21 cellular contexts compared by ENCODE assay signal in the genomic region with DNA sequence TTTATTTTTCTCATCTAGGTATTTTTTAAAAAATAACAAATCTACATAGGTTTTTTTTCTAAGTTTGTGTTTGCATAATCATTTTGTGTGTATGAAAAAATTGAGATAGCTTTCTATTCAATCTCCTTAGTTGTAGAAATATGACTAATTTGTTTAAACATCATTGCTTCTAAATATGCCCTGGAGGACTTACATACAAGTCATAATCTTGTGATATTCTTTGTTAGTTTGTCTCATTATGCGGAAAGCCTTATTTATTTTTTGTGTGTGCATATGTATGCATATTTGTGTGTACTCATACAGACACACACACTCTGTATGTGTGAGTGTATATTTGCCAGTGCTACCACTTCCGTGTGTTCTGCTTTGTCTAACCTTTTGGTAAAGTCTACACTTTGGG.
DNase-seq lines count a peak whose midpoint lies in the region; ATAC-seq and TF ChIP-seq lines count a peak whose summit lies in the region.
"Had no signal": no experiment of that assay in that cellular context is flagged by ENCODE, and none has a peak within 500 bp of the region (broad histone marks: within the 10 kb centered on the region; RNA-seq: fewer than 3 reads in every experiment).

No MANE protein-coding gene starts in this region.

- H3K4me3 ChIP-seq in GM23338: no peak overlapping the region
- H3K4me3 ChIP-seq: MG63 had no signal

- H3K4me3 Mint-ChIP-seq in GM23338 (no peak overlapping the region), T-helper 17 cell (no peak overlapping the region), immature natural killer cell (peak overlapping the region in 3 of 5 donors; percentile 5 to 30 (median 26)), progenitor cell of endocrine pancreas (ENCODE audit: low read depth) (no peak overlapping the region)
- H3K4me3 Mint-ChIP-seq: B cell; CD4-positive, alpha-beta T cell had no signal

- H3K36me3 Mint-ChIP-seq in GM23338 (ENCODE audit: low read depth) (peaks cover 4% of the 10 kb centered on the region; the same call in 2 of the 3 replicates), T-helper 17 cell (ENCODE audit: low read depth) (peaks cover 2% of the 10 kb centered on the region), immature natural killer cell (peaks cover 0 to 3% (median 0%) of the 10 kb centered on the region in 3 donors), progenitor cell of endocrine pancreas (ENCODE audit: insufficient read depth) (peaks cover 6% of the 10 kb centered on the region)

- H3K27me3 ChIP-seq in GM23338 (ENCODE audit: insufficient read depth): no peaks in the 10 kb centered on the region
- H3K27me3 ChIP-seq: MG63 had no signal

- DNase-seq in GM23338 (ENCODE audit: low spot score): no peak
- no peak for DNase-seq in T-helper 17 cell
- DNase-seq in immature natural killer cell: no peak
- no peak for DNase-seq in progenitor cell of endocrine pancreas (ENCODE audit: low spot score, unreplicated experiment)
- DNase-seq in NAMALWA (ENCODE audit: low spot score): no peak
- DNase-seq: CD4-positive, alpha-beta T cell; DMS79 treated with DMSO at 0.1 percent for 48 hours; GOT3; MG63; NCI-H1105 treated with DMSO at 0.1 percent for 48 hours; NCI-H1930; NCI-H2171 treated with DMSO at 0.1 percent for 48 hours; NCI-H510A treated with DMSO at 0.1 percent for 48 hours; OCI-M1; Right ventricle myocardium superior had no signal

- TF ChIP-seq CTCF in GM23338 (conservative IDR thresholded peaks at IDR 0.05; ENCODE audit: low read depth in 2 of 2) (no peak), progenitor cell of endocrine pancreas (IDR thresholded peaks at IDR 0.05; ENCODE audit: unreplicated experiment) (no peak)

- H3K27ac Mint-ChIP-seq in GM23338 (peak overlapping the region; percentile 57; the same call in 1 of the 2 replicates), T-helper 17 cell (peak overlapping the region; percentile 34), immature natural killer cell (peak overlapping the region; percentile 2 to 82 (median 70)), progenitor cell of endocrine pancreas (peak overlapping the region; percentile 29)
- H3K27ac Mint-ChIP-seq: B cell; CD4-positive, alpha-beta T cell had no signal

- H2AFZ ChIP-seq in GM23338: no peak overlapping the region

- H3K4me1 Mint-ChIP-seq in GM23338 (peaks cover 77% of the 10 kb centered on the region), T-helper 17 cell (peaks cover 35% of the 10 kb centered on the region), immature natural killer cell (peaks cover 93 to 97% of the 10 kb centered on the region in 2 donors), progenitor cell of endocrine pancreas (ENCODE audit: low read depth) (peaks cover 62% of the 10 kb centered on the region)

- H3K4me1 ChIP-seq in GM23338 (ENCODE audit: insufficient read depth): peaks cover 72% of the 10 kb centered on the region

- no peaks in the 10 kb centered on the region for H3K9me3 ChIP-seq in T-helper 17 cell (ENCODE audit: control insufficient read depth, low read length, poor library complexity, severe bottlenecking)
- H3K9me3 ChIP-seq: MG63 had no signal

- H3K27ac ChIP-seq in GM23338 (ENCODE audit: low read depth): no peak overlapping the region
- H3K27ac ChIP-seq: KMS-11 had no signal

- H3K27me3 Mint-ChIP-seq in GM23338 (ENCODE audit: insufficient read depth, low read depth, poor library complexity) (peaks cover 7% of the 10 kb centered on the region), T-helper 17 cell (no peaks in the 10 kb centered on the region), immature natural killer cell (ENCODE audit: low read depth in 3 of 3) (peaks cover 0 to 10% (median 2%) of the 10 kb centered on the region in 3 donors), progenitor cell of endocrine pancreas (no peaks in the 10 kb centered on the region)
- H3K27me3 Mint-ChIP-seq: CD4-positive, alpha-beta T cell had no signal

- peaks cover 93% of the 10 kb centered on the region for H3K79me2 ChIP-seq in GM23338 (replicated peaks; ENCODE audit: insufficient read depth)

- H3K9me2 ChIP-seq in GM23338 (ENCODE audit: insufficient read depth): no peaks in the 10 kb centered on the region

- H3K9me3 Mint-ChIP-seq in GM23338 (no peaks in the 10 kb centered on the region), immature natural killer cell (no peaks in the 10 kb centered on the region), progenitor cell of endocrine pancreas (ENCODE audit: low read depth) (peaks cover 3% of the 10 kb centered on the region)
- H3K9me3 Mint-ChIP-seq: CD4-positive, alpha-beta T cell had no signal

- no peak overlapping the region for H3K4me2 ChIP-seq in GM23338
- H3K4me2 ChIP-seq: KMS-11 had no signal

- no peaks in the 10 kb centered on the region for H4K20me1 ChIP-seq in GM23338 (replicated peaks; ENCODE audit: insufficient read depth)

- H3F3A ChIP-seq in GM23338 (replicated peaks; ENCODE audit: low read depth): peaks cover 6% of the 10 kb centered on the region; the same call in 1 of the 2 replicates

- H3K36me3 ChIP-seq in GM23338 (ENCODE audit: insufficient read depth): no peaks in the 10 kb centered on the region

- no peak for ATAC-seq in GM23338
- ATAC-seq in T-helper 17 cell: no peak
- no peak for ATAC-seq in GM21526 (IDR thresholded peaks at IDR 0.05; ENCODE audit: low FRiP score, unreplicated experiment)
- ATAC-seq in HG03039 (IDR thresholded peaks at IDR 0.05; ENCODE audit: unreplicated experiment): no peak
- no peak for ATAC-seq in HG02885 (IDR thresholded peaks at IDR 0.05; ENCODE audit: poor library complexity, unreplicated experiment)
- ATAC-seq: SK-N-SH treated with all-trans-retinoic acid at 6 μM for 48 hours had no signal

TF ChIP-seq in GM23338, 12 proteins besides CTCF, POLR2A, EP300 and RAD21 (continues in another document):
- no peak for TF ChIP-seq ZNF114 (CRISPR knock-in tag; IDR thresholded peaks at IDR 0.05)
- TF ChIP-seq, protein P1, sequence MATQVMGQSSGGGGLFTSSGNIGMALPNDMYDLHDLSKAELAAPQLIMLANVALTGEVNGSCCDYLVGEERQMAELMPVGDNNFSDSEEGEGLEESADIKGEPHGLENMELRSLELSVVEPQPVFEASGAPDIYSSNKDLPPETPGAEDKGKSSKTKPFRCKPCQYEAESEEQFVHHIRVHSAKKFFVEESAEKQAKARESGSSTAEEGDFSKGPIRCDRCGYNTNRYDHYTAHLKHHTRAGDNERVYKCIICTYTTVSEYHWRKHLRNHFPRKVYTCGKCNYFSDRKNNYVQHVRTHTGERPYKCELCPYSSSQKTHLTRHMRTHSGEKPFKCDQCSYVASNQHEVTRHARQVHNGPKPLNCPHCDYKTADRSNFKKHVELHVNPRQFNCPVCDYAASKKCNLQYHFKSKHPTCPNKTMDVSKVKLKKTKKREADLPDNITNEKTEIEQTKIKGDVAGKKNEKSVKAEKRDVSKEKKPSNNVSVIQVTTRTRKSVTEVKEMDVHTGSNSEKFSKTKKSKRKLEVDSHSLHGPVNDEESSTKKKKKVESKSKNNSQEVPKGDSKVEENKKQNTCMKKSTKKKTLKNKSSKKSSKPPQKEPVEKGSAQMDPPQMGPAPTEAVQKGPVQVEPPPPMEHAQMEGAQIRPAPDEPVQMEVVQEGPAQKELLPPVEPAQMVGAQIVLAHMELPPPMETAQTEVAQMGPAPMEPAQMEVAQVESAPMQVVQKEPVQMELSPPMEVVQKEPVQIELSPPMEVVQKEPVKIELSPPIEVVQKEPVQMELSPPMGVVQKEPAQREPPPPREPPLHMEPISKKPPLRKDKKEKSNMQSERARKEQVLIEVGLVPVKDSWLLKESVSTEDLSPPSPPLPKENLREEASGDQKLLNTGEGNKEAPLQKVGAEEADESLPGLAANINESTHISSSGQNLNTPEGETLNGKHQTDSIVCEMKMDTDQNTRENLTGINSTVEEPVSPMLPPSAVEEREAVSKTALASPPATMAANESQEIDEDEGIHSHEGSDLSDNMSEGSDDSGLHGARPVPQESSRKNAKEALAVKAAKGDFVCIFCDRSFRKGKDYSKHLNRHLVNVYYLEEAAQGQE (IDR thresholded peaks at IDR 0.05; ENCODE audit: unreplicated experiment): no peak
- no peak for TF ChIP-seq EZH2 (IDR thresholded peaks at IDR 0.05; ENCODE audit: low read depth, unreplicated experiment)
- no peak for TF ChIP-seq JUNB (IDR thresholded peaks at IDR 0.05; ENCODE audit: unreplicated experiment)
- no peak for TF ChIP-seq NANOG (IDR thresholded peaks at IDR 0.05; ENCODE audit: borderline replicate concordance)
- TF ChIP-seq, protein P2, sequence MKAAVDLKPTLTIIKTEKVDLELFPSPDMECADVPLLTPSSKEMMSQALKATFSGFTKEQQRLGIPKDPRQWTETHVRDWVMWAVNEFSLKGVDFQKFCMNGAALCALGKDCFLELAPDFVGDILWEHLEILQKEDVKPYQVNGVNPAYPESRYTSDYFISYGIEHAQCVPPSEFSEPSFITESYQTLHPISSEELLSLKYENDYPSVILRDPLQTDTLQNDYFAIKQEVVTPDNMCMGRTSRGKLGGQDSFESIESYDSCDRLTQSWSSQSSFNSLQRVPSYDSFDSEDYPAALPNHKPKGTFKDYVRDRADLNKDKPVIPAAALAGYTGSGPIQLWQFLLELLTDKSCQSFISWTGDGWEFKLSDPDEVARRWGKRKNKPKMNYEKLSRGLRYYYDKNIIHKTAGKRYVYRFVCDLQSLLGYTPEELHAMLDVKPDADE (IDR thresholded peaks at IDR 0.05): no peak
- no peak for TF ChIP-seq CREB1 (CRISPR knock-in tag; IDR thresholded peaks at IDR 0.05; ENCODE audit: low read depth)
- TF ChIP-seq POLR2AphosphoS5 (IDR thresholded peaks at IDR 0.05; ENCODE audit: low read depth): no peak
- no peak for TF ChIP-seq ZNF331 (CRISPR knock-in tag; IDR thresholded peaks at IDR 0.05; ENCODE audit: low read depth)
- no peak for TF ChIP-seq STAT1 (IDR thresholded peaks at IDR 0.05; ENCODE audit: unreplicated experiment)
- no peak for TF ChIP-seq EZH2phosphoT487 (IDR thresholded peaks at IDR 0.05; ENCODE audit: unreplicated experiment)

Comparison
In these comparisons a context has a peak if more than half of its experiments do, and no peak if none do; other contexts are left out.
1. H3K4me3 Mint-ChIP-seq: peak in immature natural killer cell (3 of 5); none in GM23338 (single experiment), T-helper 17 cell (single experiment) and progenitor cell of endocrine pancreas (single experiment).
2. Peak in every context shown above with its lines, with median percentiles within 50 percentile points of each other: H3K27ac Mint-ChIP-seq.